In the genomic region with DNA sequence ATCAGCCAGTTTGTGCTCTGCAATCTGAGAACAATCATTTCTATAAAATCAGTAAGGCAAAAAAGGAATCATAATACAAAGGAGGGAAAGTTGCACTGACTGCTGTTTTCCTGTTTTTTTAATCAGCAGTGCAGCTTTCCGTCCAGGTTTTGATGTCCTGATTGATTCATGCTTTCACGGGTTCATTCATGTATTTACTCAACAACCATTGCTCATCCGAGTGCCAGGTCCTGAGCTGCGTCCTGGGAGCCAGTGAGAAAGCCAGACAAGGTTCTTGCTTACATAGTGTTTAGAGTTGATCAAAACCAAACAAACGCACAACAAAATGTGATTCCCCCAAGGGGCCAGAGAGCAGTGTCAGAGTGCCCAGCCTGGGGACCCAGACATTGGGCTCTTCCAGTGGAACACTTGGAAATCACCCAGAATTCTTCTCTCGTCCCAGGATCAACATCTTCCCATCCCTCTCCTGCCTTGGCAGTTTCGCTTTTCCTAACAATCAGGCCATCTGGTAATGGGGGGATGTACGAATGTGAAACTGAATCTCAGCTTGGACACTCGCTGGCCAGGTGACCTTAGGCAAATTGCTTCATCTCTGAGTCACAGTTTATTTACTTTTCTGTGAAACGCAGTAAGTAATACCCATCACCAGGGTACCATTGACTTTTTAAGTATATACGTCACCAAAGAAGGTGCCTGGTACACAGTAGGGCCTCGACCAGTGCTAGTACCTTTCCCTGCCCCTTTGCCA, we compare ENCODE assay signal across 12 cellular contexts. TPM values are rescaled to one million over a fixed set of nuclear protein-coding genes. Genes with fewer than 3 reads are reported as not detected.
A peak's percentile ranks its signal among the peaks of the same experiment; 100 is the strongest.
DNase-seq lines count a peak whose midpoint lies in the region; ATAC-seq and TF ChIP-seq lines count a peak whose summit lies in the region.
"Had no signal": no experiment of that assay in that cellular context is flagged by ENCODE, and none has a peak within 500 bp of the region (broad histone marks: within the 10 kb centered on the region; RNA-seq: fewer than 3 reads in every experiment).

No MANE protein-coding gene starts in this region.

- no peaks in the 10 kb centered on the region for H3K36me3 Mint-ChIP-seq in type B pancreatic cell
- no peaks in the 10 kb centered on the region for H3K36me3 Mint-ChIP-seq in stimulated activated memory B cell treated with anti-CD40 and anti-IgM and Interleukin-4, amounts not matched to agents 10 μg/mL and 1 μg/mL and 100 μg/mL, for 72 hours

- TF ChIP-seq POLR2A in heart left ventricle (IDR thresholded peaks at IDR 0.05) = no peak

- H3K9me3 ChIP-seq in heart left ventricle = no peaks in the 10 kb centered on the region
- H3K9me3 ChIP-seq: testis had no signal

- H3K27me3 ChIP-seq in heart left ventricle (peaks cover 0 to 25% (median 0%) of the 10 kb centered on the region in 9 donors), foreskin keratinocyte (peaks cover 25% of the 10 kb centered on the region)
- H3K27me3 ChIP-seq: testis had no signal

- intact Hi-C loops in heart left ventricle (cut with DNase I) (loop anchor here in 4 of 10 donors (2.0 to 5.0 kb wide), 3 partner anchors 36 to 61 kb away; no protein-coding TSS in a partner anchor), Right ventricle myocardium inferior (cut with DNase I) (loop anchor here (2.0 kb wide), 1 partner anchor 61 kb away; no protein-coding TSS in a partner anchor)

- H3K4me1 ChIP-seq in heart left ventricle (peaks cover 0 to 59% (median 18%) of the 10 kb centered on the region in 12 donors), foreskin keratinocyte (no peaks in the 10 kb centered on the region)

- 49 to 54% (median 52%) methylated on average over 12 of the region's 12 CpGs for WGBS in heart left ventricle, 4 donors

- H3K27ac ChIP-seq in heart left ventricle = peak overlapping the region in 10 of 12 donors; percentile 32 to 89 (median 78)
- H3K27ac ChIP-seq in foreskin keratinocyte = peak overlapping the region; percentile 37
- H3K27ac ChIP-seq: C4-2B, testis had no signal

- peak overlapping the region; percentile 4 for H3K27ac Mint-ChIP-seq in type B pancreatic cell
- no peak overlapping the region for H3K27ac Mint-ChIP-seq in stimulated activated memory B cell treated with anti-CD40 and anti-IgM and Interleukin-4, amounts not matched to agents 10 μg/mL and 1 μg/mL and 100 μg/mL, for 72 hours

- H3K36me3 ChIP-seq in heart left ventricle = no peaks in the 10 kb centered on the region

- DNase-seq in heart left ventricle (no peak), Right ventricle myocardium inferior (ENCODE audit: missing footprints) (no peak), foreskin keratinocyte (peak; percentile 40 to 61), type B pancreatic cell (ENCODE audit: extremely low spot score, unreplicated experiment) (no peak), GF-D8 (lab: John Stamatoyannopoulos, UW) (no peak), foreskin melanocyte (no peak)
- DNase-seq: amniotic stem cell, NCI-H187 treated with DMSO at 0.1 percent for 48 hours, testis had no signal

- ATAC-seq in heart left ventricle (no peak), Right ventricle myocardium inferior (no peak), foreskin keratinocyte (peak; percentile 38)
- ATAC-seq in stimulated activated memory B cell treated with anti-CD40 and anti-IgM and Interleukin-4, amounts not matched to agents 10 μg/mL and 1 μg/mL and 100 μg/mL, for 72 hours = no peak

- no peaks in the 10 kb centered on the region for H3K9me3 Mint-ChIP-seq in type B pancreatic cell
- H3K9me3 Mint-ChIP-seq in stimulated activated memory B cell treated with anti-CD40 and anti-IgM and Interleukin-4, amounts not matched to agents 10 μg/mL and 1 μg/mL and 100 μg/mL, for 72 hours = peaks cover 3% of the 10 kb centered on the region

- TF ChIP-seq CTCF in heart left ventricle (IDR thresholded peaks at IDR 0.05) (no peak), WI38 (IDR thresholded peaks at IDR 0.05; ENCODE audit: low read depth, low read length) (no peak), foreskin keratinocyte (conservative IDR thresholded peaks at IDR 0.05) (no peak), type B pancreatic cell (conservative IDR thresholded peaks at IDR 0.05) (no peak)

- peak overlapping the region; percentile 40 for H3K4me3 Mint-ChIP-seq in type B pancreatic cell
- no peak overlapping the region for H3K4me3 Mint-ChIP-seq in stimulated activated memory B cell treated with anti-CD40 and anti-IgM and Interleukin-4, amounts not matched to agents 10 μg/mL and 1 μg/mL and 100 μg/mL, for 72 hours

- H3K4me3 ChIP-seq in heart left ventricle (no peak overlapping the region), WI38 (ENCODE audit: low read depth, low read length) (peak overlapping the region; percentile 46)
- H3K4me3 ChIP-seq: testis had no signal

- peaks cover 22% of the 10 kb centered on the region for H3K4me1 Mint-ChIP-seq in type B pancreatic cell (ENCODE audit: unreplicated experiment)
- no peaks in the 10 kb centered on the region for H3K4me1 Mint-ChIP-seq in stimulated activated memory B cell treated with anti-CD40 and anti-IgM and Interleukin-4, amounts not matched to agents 10 μg/mL and 1 μg/mL and 100 μg/mL, for 72 hours

- peaks cover 57% of the 10 kb centered on the region for H3K27me3 Mint-ChIP-seq in type B pancreatic cell
- peaks cover 58% of the 10 kb centered on the region for H3K27me3 Mint-ChIP-seq in stimulated activated memory B cell treated with anti-CD40 and anti-IgM and Interleukin-4, amounts not matched to agents 10 μg/mL and 1 μg/mL and 100 μg/mL, for 72 hours

RNA-seq across cellular contexts. Expression of a gene that starts 13.3 kb away (rescaled TPM):
- total RNA-seq in heart left ventricle = 1 to 10 TPM in 6 of 9 donors, under 1 TPM in 3; 0.66 to 5.8 (median 1.4) TPM
- polyA plus RNA-seq in heart left ventricle = 1 to 10 TPM; 1.4 to 5.1 TPM
- total RNA-seq in Right ventricle myocardium inferior = 11.3 TPM
- 0.17 and 0.18 TPM in 2 replicates for total RNA-seq in foreskin keratinocyte
- 0.26 and 0.36 TPM in 2 replicates for polyA plus RNA-seq in foreskin keratinocyte
- 15.6 and 76.5 TPM in 2 replicates for total RNA-seq in type B pancreatic cell (ENCODE audit: low replicate concordance)

RNA-seq across cellular contexts. Expression of a gene that starts 33.8 kb away (rescaled TPM):
- total RNA-seq in heart left ventricle (1 to 10 TPM in 1 of 9 donors, under 1 TPM in 7, not detected in 1; 0.06 to 5.4 (median 0.44) TPM), Right ventricle myocardium inferior (2.5 TPM), foreskin keratinocyte (17.0 and 23.2 TPM in 2 replicates), type B pancreatic cell (ENCODE audit: low replicate concordance) (14.8 and 49.3 TPM in 2 replicates)
- polyA plus RNA-seq in heart left ventricle (under 1 TPM; 0.12 to 0.19 TPM), foreskin keratinocyte (8.7 and 12.6 TPM in 2 replicates)

Comparison
In these comparisons a context has a peak if more than half of its experiments do, and no peak if none do; other contexts are left out.
1. DNase-seq: peak in foreskin keratinocyte (2 of 2); none in heart left ventricle (0 of 5), Right ventricle myocardium inferior (single experiment), type B pancreatic cell (single experiment), GF-D8 (single experiment) and foreskin melanocyte (single experiment).